Comparison of ENCODE assay signal across 24 cellular contexts in the genomic region with DNA sequence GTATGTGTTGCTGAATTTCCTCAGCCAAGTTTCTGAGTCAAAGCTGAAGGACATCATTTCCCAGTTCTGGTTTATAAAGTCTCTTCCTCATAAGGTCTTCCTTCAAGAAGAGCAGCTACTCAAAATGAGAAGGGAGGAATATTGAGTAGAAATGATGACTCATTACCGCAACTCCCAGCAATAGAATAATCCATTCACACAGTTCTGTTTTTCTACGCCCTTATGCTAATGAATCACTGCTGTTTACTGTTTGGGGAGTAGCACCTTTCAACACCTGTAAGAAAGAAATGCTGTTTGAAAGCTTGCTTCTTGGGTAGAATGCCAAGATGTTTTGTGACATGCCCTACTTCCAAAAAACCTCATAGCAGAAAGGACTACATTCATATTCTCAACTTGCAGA.
DNase-seq lines count a peak whose midpoint lies in the region; ATAC-seq, FAIRE-seq and TF ChIP-seq lines count a peak whose summit lies in the region.
"Had no signal": no experiment of that assay in that cellular context is flagged by ENCODE, and none has a peak within 500 bp of the region (broad histone marks: within the 10 kb centered on the region; RNA-seq: fewer than 3 reads in every experiment).

No MANE protein-coding gene starts in this region.

- H3K36me3 ChIP-seq in OCI-LY3 (replicated peaks; ENCODE audit: low read depth, low read length) = no peaks in the 10 kb centered on the region
- H3K36me3 ChIP-seq in endothelial cell of umbilical vein (ENCODE audit: control insufficient read depth in 2 of 2, extremely low read depth in 1 of 2, insufficient read depth in 2 of 2, low read length in 2 of 2) = no peaks in the 10 kb centered on the region
- H3K36me3 ChIP-seq: BLaER1, cardiac muscle cell had no signal

- H3K79me2 ChIP-seq in OCI-LY3 (ENCODE audit: low read length) (no peaks in the 10 kb centered on the region), endothelial cell of umbilical vein (ENCODE audit: control insufficient read depth, insufficient read depth, low read length) (no peaks in the 10 kb centered on the region)

- peak; percentile 31 for DNase-seq in NOMO-1 treated with DMSO at 0.1 percent for 48 hours (lab: John Stamatoyannopoulos, UW; ENCODE audit: unreplicated experiment)
- DNase-seq in NOMO-1 treated with dmso at 0.1 percent for 144 hours (lab: John Stamatoyannopoulos, UW; ENCODE audit: unreplicated experiment) = no peak
- DNase-seq in endothelial cell of umbilical vein (ENCODE audit: low read depth, low spot score) = no peak
- DNase-seq in activated CD4-positive, alpha-beta T cell treated with anti-CD3 and anti-CD28 coated beads, Interleukin-2, amount 50 U/mL, for 4 hours = no peak
- DNase-seq in effector CD8-positive, alpha-beta T cell (lab: John Stamatoyannopoulos, UW) = no peak
- no peak for DNase-seq in hippocampal formation (lab: John Stamatoyannopoulos, UW)
- DNase-seq: activated CD4-positive, alpha-beta T cell treated with anti-CD3 and anti-CD28 coated beads for 1 hour; activated naive CD8-positive, alpha-beta T cell treated with anti-CD3 and anti-CD28 coated beads, Interleukin-2, amount 50 U/mL, for 24 hours; Karpas-422; midbrain; NCI-H1436 treated with DMSO at 0.1 percent for 48 hours; NCI-H2171; NCI-H526 treated with DMSO at 0.1 percent for 48 hours; stimulated activated CD4-positive, alpha-beta T cell treated with anti-CD3 and anti-CD28 coated beads, Interleukin-4, amount 100 ng/mL, for 1 hour had no signal

- H3K27ac ChIP-seq in OCI-LY3 (ENCODE audit: low read length) (no peak overlapping the region), endothelial cell of umbilical vein (ENCODE audit: insufficient read depth, low read depth, low read length) (no peak overlapping the region)
- H3K27ac ChIP-seq: A549, BLaER1, cardiac muscle cell had no signal

- H3K4me3 ChIP-seq in OCI-LY3 (ENCODE audit: low read length) (no peak overlapping the region), endothelial cell of umbilical vein (replicated peaks in 1 of 3; ENCODE audit: insufficient read depth in 1 of 3, low read depth in 1 of 3, low read length in 3 of 3) (no peak overlapping the region)
- H3K4me3 ChIP-seq: A549, BLaER1, cardiac muscle cell, smooth muscle cell had no signal

- no peaks in the 10 kb centered on the region for H4K20me1 ChIP-seq in OCI-LY3 (ENCODE audit: insufficient read depth, low read length)
- no peaks in the 10 kb centered on the region for H4K20me1 ChIP-seq in endothelial cell of umbilical vein (replicated peaks; ENCODE audit: control insufficient read depth, extremely low read depth, insufficient read depth, low read length)
- H4K20me1 ChIP-seq: BLaER1 had no signal

- CTCF ChIA-PET in endothelial cell of umbilical vein (lab: Charles Lee) = interaction anchor here (1.3 kb wide), 1 partner anchor 17 kb away, joined by 3 read pairs; no protein-coding TSS in a partner anchor

- H2AFZ ChIP-seq in OCI-LY3 (ENCODE audit: low read depth, low read length) (no peak overlapping the region), endothelial cell of umbilical vein (ENCODE audit: low read depth, low read length) (no peak overlapping the region)

- BruUV-seq in endothelial cell of umbilical vein (replicated peaks; lab: Mats Ljungman, UMichigan) = no TSS peak

- no peak for FAIRE-seq in endothelial cell of umbilical vein (lab: Jason Lieb, UNC)
- FAIRE-seq: A549, D721Med, GM12891 had no signal

- H3K4me2 ChIP-seq in OCI-LY3 (ENCODE audit: low read length) (peak overlapping the region; percentile 38), endothelial cell of umbilical vein (ENCODE audit: insufficient read depth, low read length) (no peak overlapping the region)
- H3K4me2 ChIP-seq: A549, BLaER1, smooth muscle cell had no signal

- H3K27me3 ChIP-seq in OCI-LY3 (ENCODE audit: low read depth, low read length) = no peaks in the 10 kb centered on the region
- peaks cover 0 to 2% of the 10 kb centered on the region in 2 experiments for H3K27me3 ChIP-seq in endothelial cell of umbilical vein (ENCODE audit: control insufficient read depth in 2 of 2, insufficient read depth in 2 of 2, low read length in 2 of 2)
- H3K27me3 ChIP-seq: BLaER1, cardiac muscle cell had no signal

- intact Hi-C loops in endothelial cell of umbilical vein (cut with micrococcal nuclease) = no loop called here

- H3K4me1 ChIP-seq in OCI-LY3 (ENCODE audit: low read length) = peaks cover 18% of the 10 kb centered on the region
- H3K4me1 ChIP-seq in endothelial cell of umbilical vein (ENCODE audit: control insufficient read depth, extremely low read depth, insufficient read depth, low read length) = no peaks in the 10 kb centered on the region
- H3K4me1 ChIP-seq: A549, BLaER1 had no signal

- H3K9me1 ChIP-seq in endothelial cell of umbilical vein (replicated peaks; ENCODE audit: control insufficient read depth, extremely low read depth, insufficient read depth, low read length) = no peaks in the 10 kb centered on the region

- H3K9ac ChIP-seq in OCI-LY3 (ENCODE audit: low read length) = no peak overlapping the region
- no peak overlapping the region for H3K9ac ChIP-seq in endothelial cell of umbilical vein (replicated peaks; ENCODE audit: extremely low read depth, insufficient read depth, low read length)
- H3K9ac ChIP-seq: BLaER1 had no signal

- dilution Hi-C loops in endothelial cell of umbilical vein (cut with MboI; ENCODE audit: extremely low pct_ligation_motif_present, low sequenced_read_pairs) = no loop called here

- TF ChIP-seq CTCF in OCI-LY3 (IDR thresholded peaks at IDR 0.05; ENCODE audit: low read depth, low read length) (no peak), endothelial cell of umbilical vein (IDR thresholded peaks at IDR 0.05; ENCODE audit: extremely low read depth in 1 of 2, insufficient read depth in 1 of 2, low read depth in 1 of 2, low read length in 2 of 2) (no peak)

- H3K9me3 ChIP-seq in OCI-LY3 (ENCODE audit: insufficient read depth, low read length) (no peaks in the 10 kb centered on the region), endothelial cell of umbilical vein (replicated peaks; ENCODE audit: control insufficient read depth, insufficient read depth, low read length) (no peaks in the 10 kb centered on the region)
- H3K9me3 ChIP-seq: A549 had no signal

- no peak for ATAC-seq in GM18867 (IDR thresholded peaks at IDR 0.05; ENCODE audit: unreplicated experiment)
- ATAC-seq: A549; activated naive CD8-positive, alpha-beta T cell treated with anti-CD3 and anti-CD28 coated beads, Interleukin-2, amount 50 U/mL, for 24 hours; left lobe of liver; Panc1 had no signal

- POLR2A ChIA-PET in endothelial cell of umbilical vein (lab: Charles Lee) = no interaction called here

- no peak for TF ChIP-seq POLR2A in endothelial cell of umbilical vein (IDR thresholded peaks at IDR 0.05; ENCODE audit: low read depth, low read length)

TF ChIP-seq in endothelial cell of umbilical vein, 7 proteins besides CTCF, POLR2A, EP300 and RAD21:
- TF ChIP-seq, protein P1, sequence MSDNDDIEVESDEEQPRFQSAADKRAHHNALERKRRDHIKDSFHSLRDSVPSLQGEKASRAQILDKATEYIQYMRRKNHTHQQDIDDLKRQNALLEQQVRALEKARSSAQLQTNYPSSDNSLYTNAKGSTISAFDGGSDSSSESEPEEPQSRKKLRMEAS (IDR thresholded peaks at IDR 0.05; ENCODE audit: insufficient read depth, insufficient read length) = no peak
- peak; percentile 11 for TF ChIP-seq JUN (IDR thresholded peaks at IDR 0.05; ENCODE audit: borderline replicate concordance, insufficient read depth, insufficient read length, low read depth)
